Comparison of ENCODE assay signal across 24 cellular contexts in genomic region chr13:113737803-113738202, GRCh38. TPM values are rescaled to one million over a fixed set of nuclear protein-coding genes. Genes with fewer than 3 reads are reported as not detected.
DNase-seq lines count a peak whose midpoint lies in the region; ATAC-seq, FAIRE-seq and TF ChIP-seq lines count a peak whose summit lies in the region.
"Had no signal": no experiment of that assay in that cellular context is flagged by ENCODE, and none has a peak within 500 bp of the region (broad histone marks: within the 10 kb centered on the region; RNA-seq: fewer than 3 reads in every experiment).

No MANE protein-coding gene starts in this region.

- H3K4me1 ChIP-seq in K562 (replicated peaks in 1 of 2; ENCODE audit: control insufficient read depth in 2 of 2, insufficient read depth in 2 of 2, low read length in 2 of 2), result peaks cover 0 to 12% of the 10 kb centered on the region in 2 experiments; a peak in 1 of 5 replicates

- no peak overlapping the region for H3K27ac Mint-ChIP-seq in activated CD8-positive, alpha-beta T cell treated with anti-CD3 and anti-CD28 coated beads, Interleukin-2, amount 10 ng/mL, durations not matched to agents 7 days and 5 days
- H3K27ac Mint-ChIP-seq: B cell; CD4-positive, alpha-beta T cell; CD8-positive, alpha-beta T cell had no signal

- H4K20me1 ChIP-seq in K562 (replicated peaks; ENCODE audit: control insufficient read depth, insufficient read depth, low read length), result no peaks in the 10 kb centered on the region

- H3K4me3 Mint-ChIP-seq in activated CD8-positive, alpha-beta T cell treated with anti-CD3 and anti-CD28 coated beads, Interleukin-2, amount 10 ng/mL, durations not matched to agents 7 days and 5 days, result no peak overlapping the region
- H3K4me3 Mint-ChIP-seq: B cell; CD4-positive, alpha-beta T cell; CD8-positive, alpha-beta T cell had no signal

- H2AFZ ChIP-seq in K562 (ENCODE audit: low read depth, low read length), result no peak overlapping the region

- no peaks in the 10 kb centered on the region for H3K9me3 Mint-ChIP-seq in activated CD8-positive, alpha-beta T cell treated with anti-CD3 and anti-CD28 coated beads, Interleukin-2, amount 10 ng/mL, durations not matched to agents 7 days and 5 days (ENCODE audit: insufficient read depth)
- H3K9me3 Mint-ChIP-seq: CD4-positive, alpha-beta T cell; CD8-positive, alpha-beta T cell had no signal

- H3K79me2 ChIP-seq in K562 (ENCODE audit: control insufficient read depth, insufficient read depth, low read length), result no peaks in the 10 kb centered on the region

- no peaks in the 10 kb centered on the region for H3K36me3 Mint-ChIP-seq in activated CD8-positive, alpha-beta T cell treated with anti-CD3 and anti-CD28 coated beads, Interleukin-2, amount 10 ng/mL, durations not matched to agents 7 days and 5 days (ENCODE audit: low read depth)
- H3K36me3 Mint-ChIP-seq: CD8-positive, alpha-beta T cell had no signal

- H3K9me1 ChIP-seq in K562 (ENCODE audit: control insufficient read depth, insufficient read depth, low read length), result no peaks in the 10 kb centered on the region

- H3K27me3 Mint-ChIP-seq in activated CD8-positive, alpha-beta T cell treated with anti-CD3 and anti-CD28 coated beads, Interleukin-2, amount 10 ng/mL, durations not matched to agents 7 days and 5 days (ENCODE audit: low read depth), result peaks cover 19% of the 10 kb centered on the region

- WGBS in K562 (ENCODE audit: insufficient coverage, low coverage, missing lambda C conversion rate), result 0% methylated on average over 5 of the region's 5 CpGs

- ATAC-seq in Right ventricle myocardium inferior, result no peak
- ATAC-seq in K562, result no peak
- ATAC-seq in activated CD8-positive, alpha-beta T cell treated with anti-CD3 and anti-CD28 coated beads, Interleukin-2, amount 10 ng/mL, durations not matched to agents 7 days and 5 days, result no peak
- ATAC-seq: A549; CD8-positive, alpha-beta T cell; GM12878 had no signal

- BruUV-seq in K562 (replicated peaks; lab: Mats Ljungman, UMichigan), result no TSS peak

- no peaks in the 10 kb centered on the region for H3K9me3 ChIP-seq in K562 (replicated peaks; ENCODE audit: control insufficient read depth, insufficient read depth, low read depth, low read length)
- H3K9me3 ChIP-seq: A549 had no signal

- no peak for TF ChIP-seq CTCF in K562 (IDR thresholded peaks at IDR 0.05 in 2 of 3, conservative IDR thresholded peaks at IDR 0.05 in 1 of 3; ENCODE audit: insufficient read depth in 2 of 3, low read depth in 1 of 3, low read length in 3 of 3)

- DNase-seq in Right ventricle myocardium inferior (ENCODE audit: missing footprints), result peak; percentile 20
- DNase-seq in cardiac septum (ENCODE audit: low spot score), result no peak
- DNase-seq in K562 (ENCODE audit: extremely low read depth in 1 of 4, low spot score in 3 of 4), result no peak
- DNase-seq in hippocampal formation (lab: John Stamatoyannopoulos, UW), result no peak
- DNase-seq in activated CD8-positive, alpha-beta T cell treated with anti-CD3 and anti-CD28 coated beads, Interleukin-2, amount 10 ng/mL, durations not matched to agents 7 days and 5 days, result no peak
- DNase-seq: AML-193; CD4-positive, alpha-beta T cell; CD8-positive, alpha-beta T cell; DMS 273 treated with DMSO at 0.1 percent for 48 hours; DMS153; DMS53; DMS79; DND-41; EL; GDM1 had no signal

- no peak overlapping the region for H3K4me3 ChIP-seq in K562
- H3K4me3 ChIP-seq: A549; BLaER1 treated with 17β-estradiol and CSF1 and Interleukin-3, amounts not matched to agents 10 nM and 100 nM; GM12878 had no signal

- POLR2A ChIA-PET in K562 (lab: Yijun Ruan, JAX), result interaction anchor here (0.6 kb wide), 2 partner anchors 66 to 268 kb away, joined by 3 read pairs; no protein-coding TSS in a partner anchor
- POLR2A ChIA-PET in activated CD8-positive, alpha-beta T cell treated with anti-CD3 and anti-CD28 coated beads, Interleukin-2, amount 10 ng/mL, durations not matched to agents 7 days and 5 days (lab: Charles Lee), result no interaction called here

- in situ Hi-C loops in K562 (cut with MboI), result loop anchor here (10.0 kb wide), 1 partner anchor 187 kb away; no protein-coding TSS in a partner anchor

- H3K4me2 ChIP-seq in K562 (ENCODE audit: insufficient read depth, low read length), result no peak overlapping the region
- H3K4me2 ChIP-seq: A549 had no signal

- CTCF ChIA-PET in K562 (lab: Yijun Ruan, JAX; ENCODE audit: low intra/inter-chr PET ratio), result no interaction called here
- CTCF ChIA-PET in activated CD8-positive, alpha-beta T cell treated with anti-CD3 and anti-CD28 coated beads, Interleukin-2, amount 10 ng/mL, durations not matched to agents 7 days and 5 days (lab: Charles Lee), result no interaction called here

- TF ChIP-seq EP300 in K562 (IDR thresholded peaks at IDR 0.05; ENCODE audit: low read length), result no peak

- TF ChIP-seq RAD21 in K562 (CRISPR knock-in tag; conservative IDR thresholded peaks at IDR 0.05 in 1 of 2, IDR thresholded peaks at IDR 0.05 in 1 of 2), result no peak

- no peaks in the 10 kb centered on the region for H3K36me3 ChIP-seq in K562 (ENCODE audit: control insufficient read depth, insufficient read depth, low read length)
- H3K36me3 ChIP-seq: BLaER1 treated with 17β-estradiol and CSF1 and Interleukin-3, amounts not matched to agents 10 nM and 100 nM had no signal

- peaks cover 20 to 65% of the 10 kb centered on the region in 2 experiments; a peak in 4 of 5 replicates for H3K27me3 ChIP-seq in K562 (ENCODE audit: control insufficient read depth in 2 of 2, insufficient read depth in 2 of 2, low read length in 2 of 2)

- no peak for TF ChIP-seq POLR2A in K562 (conservative IDR thresholded peaks at IDR 0.05)

- FAIRE-seq in K562 (lab: Jason Lieb, UNC), result no peak
- FAIRE-seq: A549, GM12878, GM12892, GM18507 had no signal

- intact Hi-C loops in Right ventricle myocardium inferior (cut with DNase I), result no loop called here
- intact Hi-C loops in cardiac septum (cut with DNase I), result no loop called here
- intact Hi-C loops in K562 (cut with micrococcal nuclease), result no loop called here

- H3K4me1 Mint-ChIP-seq in activated CD8-positive, alpha-beta T cell treated with anti-CD3 and anti-CD28 coated beads, Interleukin-2, amount 10 ng/mL, durations not matched to agents 7 days and 5 days (ENCODE audit: low read depth), result peaks cover 24% of the 10 kb centered on the region

- no peak overlapping the region for H3K27ac ChIP-seq in K562 (ENCODE audit: extremely low read depth, low read depth, low read length)
- H3K27ac ChIP-seq: 22Rv1; A549; BLaER1 treated with 17β-estradiol and CSF1 and Interleukin-3, amounts not matched to agents 10 nM and 100 nM; C4-2B had no signal

- H3K9ac ChIP-seq in K562 (ENCODE audit: insufficient read depth in 1 of 2, low read depth in 2 of 2, low read length in 2 of 2), result no peak overlapping the region
- H3K9ac ChIP-seq: BLaER1 treated with 17β-estradiol and CSF1 and Interleukin-3, amounts not matched to agents 10 nM and 100 nM had no signal

TF ChIP-seq in K562, 482 proteins besides CTCF, POLR2A, EP300 and RAD21:
- TF ChIP-seq ZNF695 (CRISPR knock-in tag; IDR thresholded peaks at IDR 0.05), result no peak
- no peak for TF ChIP-seq CBFA2T3 (IDR thresholded peaks at IDR 0.05)
- peak; percentile 86 for TF ChIP-seq ZNF512 (tag; IDR thresholded peaks at IDR 0.05)

RNA-seq across cellular contexts. Expression of gene TMEM255B, which starts 21.2 kb away (rescaled TPM):
- total RNA-seq in Right ventricle myocardium inferior, result 9.8 TPM
- total RNA-seq in cardiac septum, result 10.7 TPM
- 1.8 and 1.9 TPM in 2 replicates for total RNA-seq in K562 (2011; cell fraction: chromatin; rRNA removed; ENCODE audit: low replicate concordance)
- total RNA-seq in K562 (2011; cell fraction: nucleolus; rRNA removed), result 1.3 and 1.5 TPM in 2 replicates
- total RNA-seq in K562 (2011; cell fraction: nucleoplasm; rRNA removed), result 1.1 TPM in 2 replicates
- 0.23 and 0.33 TPM in 2 replicates for total RNA-seq in K562 (2014; rRNA removed)
- total RNA-seq in K562 (2014; rRNA removed; fragmentation: Illumina TruSeq; extraction: Trizol), result 0.13 and 0.22 TPM in 2 replicates
- total RNA-seq in K562 (2015; rRNA removed; fragmentation: Illumina TruSeq; extraction: Trizol), result 0.30 and 0.36 TPM in 2 replicates
- 0.72 and 0.75 TPM in 2 replicates for total RNA-seq in K562 (2021)
- 0.20 and 0.45 TPM in 2 replicates for polyA plus RNA-seq in K562 (2011; rRNA removed)
- polyA plus RNA-seq in K562 (2011; cell fraction: cytosol; rRNA removed), result 0.19 and 0.65 TPM in 2 replicates
- 0.46 and 0.76 TPM in 2 replicates for polyA plus RNA-seq in K562 (2011; cell fraction: nucleus; rRNA removed)
- polyA plus RNA-seq in K562 (2012), result 0.57 and 2.2 TPM in 2 replicates
- 0.42 and 0.46 TPM in 2 replicates for polyA plus RNA-seq in K562 (2014; fragmentation: Illumina TruSeq; extraction: Trizol)
- polyA plus RNA-seq in K562 (2014; fragmentation: Nextera tagmentation; extraction: Ambion mirVana), result under 1 TPM; 0.01 to 0.04 TPM
- 0.40 and 0.46 TPM in 2 replicates for polyA plus RNA-seq in K562 (2014; rRNA removed)
- polyA minus RNA-seq in K562 (2011; rRNA and poly(A)+ RNA removed), result 1.1 and 1.3 TPM in 2 replicates
- 0.38 and 0.73 TPM in 2 replicates for polyA minus RNA-seq in K562 (2011; cell fraction: cytosol; rRNA and poly(A)+ RNA removed)
- polyA minus RNA-seq in K562 (2011; cell fraction: nucleus; rRNA and poly(A)+ RNA removed), result 0.27 and 0.89 TPM in 2 replicates
- 1 to 10 TPM; 1.8 to 1.9 TPM for total RNA-seq in activated CD8-positive, alpha-beta T cell treated with anti-CD3 and anti-CD28 coated beads, Interleukin-2, amount 10 ng/mL, durations not matched to agents 7 days and 5 days
- total RNA-seq: G401 had no signal
